ENCODE assay signal across 8 cellular contexts in the genomic region with DNA sequence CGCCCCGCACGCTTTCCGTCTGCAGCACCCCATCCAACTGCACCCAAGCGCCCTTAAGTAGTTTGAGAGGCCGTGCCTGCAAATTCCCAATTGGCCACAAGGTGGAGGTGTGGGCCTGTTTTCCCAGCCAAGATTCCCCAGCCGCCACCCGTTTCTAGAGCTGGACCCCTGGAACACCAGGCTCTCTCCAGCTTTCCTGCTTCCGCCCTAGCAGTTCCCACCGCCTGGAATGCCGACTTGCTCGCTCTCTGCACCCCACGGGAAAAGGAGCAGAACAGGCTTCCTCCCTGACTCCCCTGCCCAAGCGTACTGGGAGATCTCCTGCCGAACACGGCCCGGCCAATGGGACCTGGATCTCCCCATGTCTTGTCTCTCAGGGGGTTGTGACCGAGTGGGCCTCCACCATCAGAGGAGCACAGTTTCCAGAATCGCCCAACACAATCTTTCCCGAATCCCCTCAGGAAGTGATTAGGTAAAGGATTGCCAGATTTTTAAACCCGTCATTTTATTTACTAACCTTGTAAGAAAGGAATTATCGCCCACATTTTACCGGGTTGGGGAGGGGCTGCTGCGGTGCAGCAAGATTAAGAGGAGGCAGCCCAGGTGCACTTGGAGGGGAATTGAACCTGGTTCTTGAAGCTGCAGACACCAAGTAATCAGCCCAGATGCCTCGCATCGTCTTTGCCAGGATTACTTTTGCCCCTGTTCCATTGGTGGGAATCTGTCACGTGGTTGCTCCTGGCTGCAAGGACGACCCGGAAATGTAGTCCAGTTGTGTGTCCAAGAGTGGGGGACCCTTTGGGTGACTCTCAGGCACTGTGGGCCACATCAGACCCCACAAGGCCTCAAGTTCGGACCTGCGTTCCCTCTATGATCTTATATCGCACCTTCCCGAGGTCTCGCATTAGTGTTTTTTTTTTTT. TPM values are rescaled to one million over a fixed set of nuclear protein-coding genes. Genes with fewer than 3 reads are reported as not detected.
DNase-seq lines count a peak whose midpoint lies in the region; ATAC-seq and TF ChIP-seq lines count a peak whose summit lies in the region.

No MANE protein-coding gene starts in this region.

- no peaks in the 10 kb centered on the region for H3K79me2 ChIP-seq in fibroblast of lung (ENCODE audit: control insufficient read depth, insufficient read depth, low read length)

- intact Hi-C loops in Panc1 (cut with micrococcal nuclease; ENCODE audit: unreplicated experiment) = no loop called here
- intact Hi-C loops in activated T-helper 1 cell treated with anti-CD3 and anti-CD28 coated beads, Interleukin-12 subunit alpha, Interleukin-12 subunit beta, Interleukin-2, Interleukin-4 antibody, amounts not matched to agents 30 ng/mL and 10 ng/mL and 1 ng/mL, durations not matched to agents 14 hours and 24 hours and 36 hours (cut with micrococcal nuclease) = loop anchor here (1.0 kb wide), 4 partner anchors 12 to 92 kb away; partner anchors contain the start of gene POLD1

- no peaks in the 10 kb centered on the region for H3K9me3 ChIP-seq in Panc1 (ENCODE audit: control insufficient read depth, insufficient read depth, low read depth, low read length)
- H3K9me3 ChIP-seq in fibroblast of lung (ENCODE audit: control insufficient read depth, insufficient read depth, low read depth, low read length) = no peaks in the 10 kb centered on the region

- peak overlapping the region; percentile 98 for H3K4me2 ChIP-seq in fibroblast of lung (ENCODE audit: extremely low read depth, insufficient read depth, low read length)

- H2AFZ ChIP-seq in fibroblast of lung (ENCODE audit: low read length) = peak overlapping the region; percentile 99

- POLR2A ChIA-PET in Panc1 (lab: Charles Lee) = interaction anchor here (0.6 kb wide), 1 partner anchor 164 kb away, joined by 3 read pairs; no protein-coding TSS in a partner anchor

- CTCF ChIA-PET in Panc1 (lab: Charles Lee) = interaction anchor here (0.6 to 1.0 kb wide), 4 partner anchors 12 to 198 kb away, joined by 3 to 4 read pairs (median 4); no protein-coding TSS in a partner anchor

- TF ChIP-seq CTCF in GM12875 (IDR thresholded peaks at IDR 0.05; ENCODE audit: borderline replicate concordance, insufficient read depth, low read depth, low read length) = peak; percentile 77
- peak; percentile 86 for TF ChIP-seq CTCF in Panc1 (IDR thresholded peaks at IDR 0.05)
- TF ChIP-seq CTCF in fibroblast of lung (conservative IDR thresholded peaks at IDR 0.05 in 1 of 2, IDR thresholded peaks at IDR 0.05 in 1 of 2; ENCODE audit: low read depth in 1 of 2, low read length in 2 of 2) = peak; percentile 75 to 81

- no peaks in the 10 kb centered on the region for H4K20me1 ChIP-seq in fibroblast of lung (ENCODE audit: control insufficient read depth, extremely low read depth, insufficient read depth, low read length)

- DNase-seq in Panc1 (ENCODE audit: low read depth, low spot score) (no peak), fibroblast of lung (ENCODE audit: low read depth in 2 of 2) (peak; percentile 78 to 85), naive B cell (peak; percentile 76)
- DNase-seq in activated T-helper 1 cell treated with anti-CD3 and anti-CD28 coated beads, Interleukin-12 subunit alpha, Interleukin-12 subunit beta, Interleukin-2, Interleukin-4 antibody, amounts not matched to agents 30 ng/mL and 10 ng/mL and 1 ng/mL, durations not matched to agents 14 hours and 24 hours and 36 hours (ENCODE audit: low spot score) = peak; percentile 73
- DNase-seq in stimulated activated naive B cell treated with anti-CD40 and anti-IgM and Interleukin-4, amounts not matched to agents 10 μg/mL and 1 μg/mL and 100 μg/mL, for 72 hours = peak; percentile 74

- BruUV-seq in Panc1 (replicated peaks; lab: Mats Ljungman, UMichigan) = no TSS peak

- peak overlapping the region; percentile 45 for H3K9ac ChIP-seq in fibroblast of lung (ENCODE audit: insufficient read depth, low read length)

- peaks cover 23 to 28% (median 27%) of the 10 kb centered on the region in 3 donors for H3K4me1 Mint-ChIP-seq in IgD-negative memory B cell
- peaks cover 37% of the 10 kb centered on the region for H3K4me1 Mint-ChIP-seq in activated T-helper 1 cell treated with anti-CD3 and anti-CD28 coated beads, Interleukin-12 subunit alpha, Interleukin-12 subunit beta, Interleukin-2, Interleukin-4 antibody, amounts not matched to agents 30 ng/mL and 10 ng/mL and 1 ng/mL, durations not matched to agents 14 hours and 24 hours and 36 hours (ENCODE audit: low read depth)
- H3K4me1 Mint-ChIP-seq in naive B cell = peaks cover 29 to 48% (median 36%) of the 10 kb centered on the region in 3 donors
- peaks cover 22 to 41% of the 10 kb centered on the region in 2 donors for H3K4me1 Mint-ChIP-seq in stimulated activated naive B cell treated with anti-CD40 and anti-IgM and Interleukin-4, amounts not matched to agents 10 μg/mL and 1 μg/mL and 100 μg/mL, for 72 hours

- H3K9me3 Mint-ChIP-seq in IgD-negative memory B cell = no peaks in the 10 kb centered on the region
- H3K9me3 Mint-ChIP-seq in activated T-helper 1 cell treated with anti-CD3 and anti-CD28 coated beads, Interleukin-12 subunit alpha, Interleukin-12 subunit beta, Interleukin-2, Interleukin-4 antibody, amounts not matched to agents 30 ng/mL and 10 ng/mL and 1 ng/mL, durations not matched to agents 14 hours and 24 hours and 36 hours = no peaks in the 10 kb centered on the region
- H3K9me3 Mint-ChIP-seq in naive B cell = no peaks in the 10 kb centered on the region
- H3K9me3 Mint-ChIP-seq in stimulated activated naive B cell treated with anti-CD40 and anti-IgM and Interleukin-4, amounts not matched to agents 10 μg/mL and 1 μg/mL and 100 μg/mL, for 72 hours = no peaks in the 10 kb centered on the region

- H3K27ac ChIP-seq in Panc1 (ENCODE audit: low read length) (peak overlapping the region; percentile 91), fibroblast of lung (ENCODE audit: insufficient read depth, low read length) (peak overlapping the region; percentile 56)

- H3K27me3 Mint-ChIP-seq in IgD-negative memory B cell (no peaks in the 10 kb centered on the region), naive B cell (no peaks in the 10 kb centered on the region)
- H3K27me3 Mint-ChIP-seq in activated T-helper 1 cell treated with anti-CD3 and anti-CD28 coated beads, Interleukin-12 subunit alpha, Interleukin-12 subunit beta, Interleukin-2, Interleukin-4 antibody, amounts not matched to agents 30 ng/mL and 10 ng/mL and 1 ng/mL, durations not matched to agents 14 hours and 24 hours and 36 hours (ENCODE audit: insufficient read depth) = no peaks in the 10 kb centered on the region
- no peaks in the 10 kb centered on the region for H3K27me3 Mint-ChIP-seq in stimulated activated naive B cell treated with anti-CD40 and anti-IgM and Interleukin-4, amounts not matched to agents 10 μg/mL and 1 μg/mL and 100 μg/mL, for 72 hours

- H3K27me3 ChIP-seq in Panc1 (ENCODE audit: control insufficient read depth, insufficient read depth, low read length) (no peaks in the 10 kb centered on the region), fibroblast of lung (ENCODE audit: control insufficient read depth, insufficient read depth, low read length) (no peaks in the 10 kb centered on the region)

- peak overlapping the region; percentile 83 to 92 (median 86) for H3K27ac Mint-ChIP-seq in IgD-negative memory B cell
- peak overlapping the region; percentile 89 for H3K27ac Mint-ChIP-seq in activated T-helper 1 cell treated with anti-CD3 and anti-CD28 coated beads, Interleukin-12 subunit alpha, Interleukin-12 subunit beta, Interleukin-2, Interleukin-4 antibody, amounts not matched to agents 30 ng/mL and 10 ng/mL and 1 ng/mL, durations not matched to agents 14 hours and 24 hours and 36 hours
- H3K27ac Mint-ChIP-seq in naive B cell = peak overlapping the region; percentile 87 to 97 (median 94)
- H3K27ac Mint-ChIP-seq in stimulated activated naive B cell treated with anti-CD40 and anti-IgM and Interleukin-4, amounts not matched to agents 10 μg/mL and 1 μg/mL and 100 μg/mL, for 72 hours = peak overlapping the region; percentile 93

- H3K4me3 ChIP-seq in GM12875 (ENCODE audit: low read depth, low read length) (peak overlapping the region; percentile 55), Panc1 (ENCODE audit: low read depth in 2 of 2, low read length in 2 of 2) (peak overlapping the region; percentile 62 to 85), fibroblast of lung (replicated peaks in 1 of 4; ENCODE audit: control extremely low read depth in 1 of 4, insufficient read depth in 1 of 4, low read depth in 3 of 4, low read length in 4 of 4) (peak overlapping the region; percentile 67 to 81 (median 76))

- in situ Hi-C loops in Panc1 (cut with HindIII; ENCODE audit: low pct_unique_long_range_greater_than_20kb, low sequenced_read_pairs) = no loop called here

- peak overlapping the region; percentile 85 to 98 (median 94) for H3K4me3 Mint-ChIP-seq in IgD-negative memory B cell
- peak overlapping the region; percentile 94 for H3K4me3 Mint-ChIP-seq in activated T-helper 1 cell treated with anti-CD3 and anti-CD28 coated beads, Interleukin-12 subunit alpha, Interleukin-12 subunit beta, Interleukin-2, Interleukin-4 antibody, amounts not matched to agents 30 ng/mL and 10 ng/mL and 1 ng/mL, durations not matched to agents 14 hours and 24 hours and 36 hours
- peak overlapping the region; percentile 89 to 98 (median 95) for H3K4me3 Mint-ChIP-seq in naive B cell
- H3K4me3 Mint-ChIP-seq in stimulated activated naive B cell treated with anti-CD40 and anti-IgM and Interleukin-4, amounts not matched to agents 10 μg/mL and 1 μg/mL and 100 μg/mL, for 72 hours = peak overlapping the region; percentile 93 to 96

- H3K36me3 Mint-ChIP-seq in IgD-negative memory B cell = no peaks in the 10 kb centered on the region
- H3K36me3 Mint-ChIP-seq in activated T-helper 1 cell treated with anti-CD3 and anti-CD28 coated beads, Interleukin-12 subunit alpha, Interleukin-12 subunit beta, Interleukin-2, Interleukin-4 antibody, amounts not matched to agents 30 ng/mL and 10 ng/mL and 1 ng/mL, durations not matched to agents 14 hours and 24 hours and 36 hours (ENCODE audit: low read depth) = peaks cover 1% of the 10 kb centered on the region
- no peaks in the 10 kb centered on the region for H3K36me3 Mint-ChIP-seq in naive B cell
- H3K36me3 Mint-ChIP-seq in stimulated activated naive B cell treated with anti-CD40 and anti-IgM and Interleukin-4, amounts not matched to agents 10 μg/mL and 1 μg/mL and 100 μg/mL, for 72 hours = peaks cover 0 to 1% of the 10 kb centered on the region in 2 donors

- H3K36me3 ChIP-seq in Panc1 (ENCODE audit: control insufficient read depth, insufficient read depth, low read length) (no peaks in the 10 kb centered on the region), fibroblast of lung (ENCODE audit: control insufficient read depth, insufficient read depth, low read length) (no peaks in the 10 kb centered on the region)

- peak; percentile 93 for ATAC-seq in Panc1
- ATAC-seq in naive B cell (ENCODE audit: low read depth in 2 of 2) = peak; percentile 71 to 75
- ATAC-seq in stimulated activated naive B cell treated with anti-CD40 and anti-IgM and Interleukin-4, amounts not matched to agents 10 μg/mL and 1 μg/mL and 100 μg/mL, for 72 hours (replicated peaks) = peak; percentile 81 to 85
- no peak for ATAC-seq in GM18520 (IDR thresholded peaks at IDR 0.05; ENCODE audit: unreplicated experiment)

- no peaks in the 10 kb centered on the region; the same call in 1 of the 2 replicates for H3K4me1 ChIP-seq in Panc1 (ENCODE audit: control insufficient read depth, insufficient read depth, low read length)
- H3K4me1 ChIP-seq in fibroblast of lung (ENCODE audit: control insufficient read depth, extremely low read depth, insufficient read depth, low read length) = peaks cover 2% of the 10 kb centered on the region

RNA-seq across cellular contexts. Expression of gene NAPSA, which starts 3.5 kb away (rescaled TPM):
- polyA plus RNA-seq in IgD-negative memory B cell (4.2 TPM), fibroblast of lung (0.03 and 0.15 TPM in 2 replicates), naive B cell (ENCODE audit: low read depth in 6 of 6) (1 to 10 TPM in 3 of 6 donors, under 1 TPM in 2, not detected in 1; 0.38 to 1.8 (median 1.1) TPM)
- total RNA-seq in Panc1 (2021; ENCODE audit: unreplicated experiment) (2.5 TPM), fibroblast of lung (under 0.01 and 0.17 TPM in 2 replicates)
- polyA plus RNA-seq in Panc1 (2012; ENCODE audit: insufficient read length) = 0.99 TPM
- total RNA-seq in activated T-helper 1 cell treated with anti-CD3 and anti-CD28 coated beads, Interleukin-12 subunit alpha, Interleukin-12 subunit beta, Interleukin-2, Interleukin-4 antibody, amounts not matched to agents 30 ng/mL and 10 ng/mL and 1 ng/mL, durations not matched to agents 14 hours and 24 hours and 36 hours = 15.8 and 16.4 TPM in 2 replicates
- polyA plus RNA-seq in fibroblast of lung (2012) = 0.05 and 0.06 TPM in 2 replicates
- polyA minus RNA-seq in fibroblast of lung (ENCODE audit: low replicate concordance) = not detected in 2 replicates

RNA-seq across cellular contexts. Expression of gene NR1H2, which starts 7.3 kb away (rescaled TPM):
- polyA plus RNA-seq in IgD-negative memory B cell = 130 TPM
- total RNA-seq in Panc1 (2021; ENCODE audit: unreplicated experiment) = 55.8 TPM
- polyA plus RNA-seq in Panc1 (2012; ENCODE audit: insufficient read length) = 81.9 TPM
- total RNA-seq in activated T-helper 1 cell treated with anti-CD3 and anti-CD28 coated beads, Interleukin-12 subunit alpha, Interleukin-12 subunit beta, Interleukin-2, Interleukin-4 antibody, amounts not matched to agents 30 ng/mL and 10 ng/mL and 1 ng/mL, durations not matched to agents 14 hours and 24 hours and 36 hours = 84.3 and 84.8 TPM in 2 replicates
- total RNA-seq in fibroblast of lung = 75.5 and 82.4 TPM in 2 replicates
- polyA plus RNA-seq in fibroblast of lung = 30.3 and 30.4 TPM in 2 replicates
- polyA plus RNA-seq in fibroblast of lung (2012) = 48.3 and 49.2 TPM in 2 replicates
- 55.8 and 59.2 TPM in 2 replicates for polyA minus RNA-seq in fibroblast of lung (ENCODE audit: low replicate concordance)
- 100 to 1,000 TPM in 1 of 6 donors, 10 to 100 TPM in 5; 70.9 to 115 (median 76.1) TPM for polyA plus RNA-seq in naive B cell (ENCODE audit: low read depth in 6 of 6)

RNA-seq across cellular contexts. Expression of gene POLD1, which starts 15.2 kb away (rescaled TPM):
- polyA plus RNA-seq in IgD-negative memory B cell (32.8 TPM), fibroblast of lung (4.0 and 10.1 TPM in 2 replicates), naive B cell (ENCODE audit: low read depth in 6 of 6) (10 to 100 TPM; 22.9 to 46.7 (median 32.1) TPM)
- total RNA-seq in Panc1 (2021; ENCODE audit: unreplicated experiment) (71.7 TPM), fibroblast of lung (16.4 and 23.6 TPM in 2 replicates)
- 54.9 TPM for polyA plus RNA-seq in Panc1 (2012; ENCODE audit: insufficient read length)
- total RNA-seq in activated T-helper 1 cell treated with anti-CD3 and anti-CD28 coated beads, Interleukin-12 subunit alpha, Interleukin-12 subunit beta, Interleukin-2, Interleukin-4 antibody, amounts not matched to agents 30 ng/mL and 10 ng/mL and 1 ng/mL, durations not matched to agents 14 hours and 24 hours and 36 hours = 171 and 178 TPM in 2 replicates
- polyA plus RNA-seq in fibroblast of lung (2012) = 9.7 and 28.7 TPM in 2 replicates
- polyA minus RNA-seq in fibroblast of lung (ENCODE audit: low replicate concordance) = 14.4 and 25.1 TPM in 2 replicates

RNA-seq across cellular contexts. Expression of gene KCNC3, which starts 39.7 kb away (rescaled TPM):
- polyA plus RNA-seq in IgD-negative memory B cell (not detected), fibroblast of lung (0.01 TPM in 2 replicates), naive B cell (ENCODE audit: low read depth in 6 of 6) (under 1 TPM in 2 of 6 donors, not detected in 4; 0.08 to 0.12 TPM)
- total RNA-seq in Panc1 (2021; ENCODE audit: unreplicated experiment) (10.8 TPM), fibroblast of lung (under 0.01 TPM in 1 of 2 replicates, not detected in the other)
- polyA plus RNA-seq in Panc1 (2012; ENCODE audit: insufficient read length) = 13.8 TPM
- total RNA-seq in activated T-helper 1 cell treated with anti-CD3 and anti-CD28 coated beads, Interleukin-12 subunit alpha, Interleukin-12 subunit beta, Interleukin-2, Interleukin-4 antibody, amounts not matched to agents 30 ng/mL and 10 ng/mL and 1 ng/mL, durations not matched to agents 14 hours and 24 hours and 36 hours = 23.7 and 24.0 TPM in 2 replicates
- polyA plus RNA-seq in fibroblast of lung (2012) = 0.03 and 0.13 TPM in 2 replicates
- polyA minus RNA-seq in fibroblast of lung (ENCODE audit: low replicate concordance) = not detected in 2 replicates

RNA-seq across cellular contexts. Expression of gene SPIB, which starts 49.8 kb away (rescaled TPM):
- polyA plus RNA-seq in IgD-negative memory B cell (403 TPM), fibroblast of lung (not detected in 2 replicates), naive B cell (ENCODE audit: low read depth in 6 of 6) (100 to 1,000 TPM; 218 to 343 (median 286) TPM)
- total RNA-seq in Panc1 (2021; ENCODE audit: unreplicated experiment) (not detected), fibroblast of lung (under 0.01 TPM in 1 of 2 replicates, not detected in the other)
- 0.27 TPM for polyA plus RNA-seq in Panc1 (2012; ENCODE audit: insufficient read length)
- 1.3 TPM in 2 replicates for total RNA-seq in activated T-helper 1 cell treated with anti-CD3 and anti-CD28 coated beads, Interleukin-12 subunit alpha, Interleukin-12 subunit beta, Interleukin-2, Interleukin-4 antibody, amounts not matched to agents 30 ng/mL and 10 ng/mL and 1 ng/mL, durations not matched to agents 14 hours and 24 hours and 36 hours
- polyA plus RNA-seq in fibroblast of lung (2012) = not detected in 2 replicates
- not detected in 2 replicates for polyA minus RNA-seq in fibroblast of lung (ENCODE audit: low replicate concordance)
